In the genomic region with DNA sequence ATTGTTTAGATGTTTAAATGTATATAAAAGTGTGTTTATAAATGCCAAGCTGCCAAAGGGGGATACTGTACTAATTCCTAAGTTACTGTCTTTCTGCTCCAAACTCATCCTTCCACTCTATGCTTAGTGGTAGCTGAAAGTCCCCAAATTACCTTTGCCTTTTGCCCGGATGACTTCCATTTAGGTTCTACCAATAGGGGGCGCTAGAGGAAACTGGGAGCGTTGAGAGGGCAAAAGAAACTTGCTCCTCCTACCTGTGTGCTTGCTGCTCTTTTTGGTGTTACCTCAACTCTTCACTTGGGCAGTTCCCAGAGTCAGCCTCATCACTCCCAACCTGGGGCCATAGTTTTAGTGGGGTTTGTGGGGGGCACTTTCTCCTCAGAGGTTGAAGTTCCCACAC, we compare ENCODE assay signal across 15 cellular contexts. TPM values are rescaled to one million over a fixed set of nuclear protein-coding genes. Genes with fewer than 3 reads are reported as not detected.
A peak's percentile ranks its signal among the peaks of the same experiment; 100 is the strongest.
DNase-seq lines count a peak whose midpoint lies in the region; ATAC-seq, FAIRE-seq and TF ChIP-seq lines count a peak whose summit lies in the region.
"Had no signal": no experiment of that assay in that cellular context is flagged by ENCODE, and none has a peak within 500 bp of the region (broad histone marks: within the 10 kb centered on the region; RNA-seq: fewer than 3 reads in every experiment).

No MANE protein-coding gene starts in this region.

- dilution Hi-C loops in mammary epithelial cell (cut with HindIII; ENCODE audit: low sequenced_read_pairs) = no loop called here

- no peak overlapping the region for H3K4me3 Mint-ChIP-seq in MCF 10A (ENCODE audit: unreplicated experiment)
- H3K4me3 Mint-ChIP-seq: activated T-cell treated with anti-CD3 and anti-CD28 coated beads, Interleukin-2, amount 50 U/mL, for 72 hours had no signal

- H4K20me1 ChIP-seq in mammary epithelial cell (ENCODE audit: insufficient read depth, low read length) = no peaks in the 10 kb centered on the region

- no peaks in the 10 kb centered on the region for H3K79me2 ChIP-seq in mammary epithelial cell (ENCODE audit: insufficient read depth, low read length)

- H2AFZ ChIP-seq in mammary epithelial cell (ENCODE audit: low read depth, low read length) = no peak overlapping the region

- H3K9ac ChIP-seq in mammary epithelial cell (ENCODE audit: insufficient read depth, low read length) (no peak overlapping the region), NT2/D1 (ENCODE audit: insufficient read length, low read depth) (no peak overlapping the region), kidney (ENCODE audit: low read length in 2 of 2) (no peak overlapping the region)

- no peaks in the 10 kb centered on the region for H3K36me3 Mint-ChIP-seq in MCF 10A (ENCODE audit: insufficient read depth, unreplicated experiment)

- BruUV-seq in mammary epithelial cell (replicated peaks; lab: Mats Ljungman, UMichigan) = no TSS peak
- no TSS peak for BruUV-seq in MCF 10A (replicated peaks; lab: Mats Ljungman, UMichigan)

- no peak overlapping the region for H3K4me2 ChIP-seq in mammary epithelial cell (ENCODE audit: insufficient read depth, low read depth, low read length)

- intact Hi-C loops in mammary epithelial cell (cut with micrococcal nuclease) = no loop called here
- intact Hi-C loops in MCF 10A (cut with micrococcal nuclease) = no loop called here
- intact Hi-C loops in kidney (cut with DNase I) = no loop called here
- intact Hi-C loops in adrenal gland (cut with DNase I) = no loop called here

- H3K27ac ChIP-seq in mammary epithelial cell (ENCODE audit: insufficient read depth, low read depth, low read length) (no peak overlapping the region), kidney (ENCODE audit: low read depth in 2 of 2, low read length in 2 of 2) (no peak overlapping the region), adrenal gland (no peak overlapping the region)
- H3K27ac ChIP-seq: sigmoid colon, thoracic aorta had no signal

- no peak overlapping the region for H3K4me3 ChIP-seq in mammary epithelial cell (replicated peaks in 1 of 3; ENCODE audit: insufficient read depth in 1 of 3, low read depth in 2 of 3, low read length in 3 of 3)
- no peak overlapping the region for H3K4me3 ChIP-seq in NT2/D1 (ENCODE audit: insufficient read length, low read depth)
- H3K4me3 ChIP-seq in fibroblast of mammary gland (ENCODE audit: control insufficient read depth, low read depth, low read length) = no peak overlapping the region
- no peak overlapping the region for H3K4me3 ChIP-seq in kidney (ENCODE audit: low read length in 2 of 2)
- no peak overlapping the region for H3K4me3 ChIP-seq in adrenal gland
- H3K4me3 ChIP-seq: sigmoid colon, thoracic aorta had no signal

- H3K36me3 ChIP-seq in mammary epithelial cell (ENCODE audit: insufficient read depth, low read length) (no peaks in the 10 kb centered on the region), NT2/D1 (ENCODE audit: insufficient read depth, insufficient read length, low read length) (no peaks in the 10 kb centered on the region), kidney (ENCODE audit: control insufficient read depth in 1 of 2, insufficient read depth in 2 of 2, low read length in 2 of 2) (no peaks in the 10 kb centered on the region), adrenal gland (replicated peaks in 1 of 2) (no peaks in the 10 kb centered on the region)
- H3K36me3 ChIP-seq: sigmoid colon, thoracic aorta had no signal

- H3K4me1 ChIP-seq in mammary epithelial cell (ENCODE audit: insufficient read depth, low read length) = no peaks in the 10 kb centered on the region
- no peaks in the 10 kb centered on the region for H3K4me1 ChIP-seq in NT2/D1 (ENCODE audit: insufficient read depth, insufficient read length)
- no peaks in the 10 kb centered on the region for H3K4me1 ChIP-seq in kidney (ENCODE audit: control insufficient read depth in 1 of 2, insufficient read depth in 1 of 2, low read depth in 1 of 2, low read length in 2 of 2)
- H3K4me1 ChIP-seq in adrenal gland (replicated peaks in 1 of 2) = no peaks in the 10 kb centered on the region
- H3K4me1 ChIP-seq: sigmoid colon had no signal

- no peak for ATAC-seq in esophagus mucosa
- ATAC-seq: activated T-cell treated with anti-CD3 and anti-CD28 coated beads, Interleukin-2, amount 50 U/mL, for 72 hours had no signal

- WGBS in mammary epithelial cell (ENCODE audit: low coverage, missing lambda C conversion rate) = 29% methylated on average over 2 of the region's 3 CpGs
- WGBS in adrenal gland, 4 donors = 33 to 40% (median 37%) methylated on average over 3 of the region's 3 CpGs

- no peak for DNase-seq in mammary epithelial cell
- no peak for DNase-seq in MCF 10A (ENCODE audit: unreplicated experiment)
- peak; percentile 2 for DNase-seq in NT2/D1 (ENCODE audit: low read depth, low spot score)
- no peak for DNase-seq in fibroblast of mammary gland (ENCODE audit: low read depth)
- DNase-seq in kidney = no peak
- DNase-seq in putamen (ENCODE audit: low spot score) = no peak
- DNase-seq in adrenal gland = no peak
- DNase-seq: activated T-cell treated with anti-CD3 and anti-CD28 coated beads, Interleukin-2, amount 50 U/mL, for 72 hours; NCI-H2171; SHP77; sigmoid colon had no signal

- peaks cover 33% of the 10 kb centered on the region for H3K27me3 Mint-ChIP-seq in MCF 10A (ENCODE audit: insufficient read depth, unreplicated experiment)

- no peak overlapping the region for H3K27ac Mint-ChIP-seq in MCF 10A (ENCODE audit: low read depth, unreplicated experiment)
- H3K27ac Mint-ChIP-seq: activated T-cell treated with anti-CD3 and anti-CD28 coated beads, Interleukin-2, amount 50 U/mL, for 72 hours had no signal

- in situ Hi-C loops in mammary epithelial cell (cut with MboI; ENCODE audit: low sequenced_read_pairs in 2 of 2) = no loop called here

- no peaks in the 10 kb centered on the region for H3K9me3 Mint-ChIP-seq in MCF 10A (ENCODE audit: unreplicated experiment)

- POLR2A ChIA-PET in MCF 10A (lab: Yijun Ruan, JAX) = no interaction called here

- H3K27me3 ChIP-seq in mammary epithelial cell (ENCODE audit: insufficient read depth, low read length) (no peaks in the 10 kb centered on the region), NT2/D1 (ENCODE audit: insufficient read depth, insufficient read length) (no peaks in the 10 kb centered on the region), adrenal gland (peaks cover 18% of the 10 kb centered on the region)
- H3K27me3 ChIP-seq: sigmoid colon had no signal

- CTCF ChIA-PET in mammary epithelial cell (lab: Charles Lee; ENCODE audit: low non-redundant PET) (no interaction called here), MCF 10A (lab: Yijun Ruan, JAX) (no interaction called here)

- TF ChIP-seq CTCF in mammary epithelial cell (conservative IDR thresholded peaks at IDR 0.05 in 1 of 2, IDR thresholded peaks at IDR 0.05 in 1 of 2; ENCODE audit: extremely low read depth in 1 of 2, insufficient read depth in 1 of 2, low read depth in 1 of 2, low read length in 2 of 2) (peak; percentile 12 to 37), MCF 10A (IDR thresholded peaks at IDR 0.05; ENCODE audit: unreplicated experiment) (no peak), fibroblast of mammary gland (conservative IDR thresholded peaks at IDR 0.05; ENCODE audit: control insufficient read depth, insufficient read depth, low read depth, low read length) (peak; percentile 31), kidney (IDR thresholded peaks at IDR 0.05; ENCODE audit: borderline replicate concordance, extremely low read depth, insufficient read depth) (no peak), adrenal gland (IDR thresholded peaks at IDR 0.05) (peak in 1 of 6 experiments; percentile 11)

- no peaks in the 10 kb centered on the region for H3K9me3 ChIP-seq in mammary epithelial cell (replicated peaks; ENCODE audit: insufficient read depth, low read length)
- peaks cover 10% of the 10 kb centered on the region; the same call in 1 of the 2 replicates for H3K9me3 ChIP-seq in NT2/D1 (ENCODE audit: insufficient read depth, low read length)
- H3K9me3 ChIP-seq in kidney (ENCODE audit: control insufficient read depth in 1 of 2, low read length in 2 of 2) = no peaks in the 10 kb centered on the region
- H3K9me3 ChIP-seq in adrenal gland (replicated peaks in 1 of 3) = no peaks in the 10 kb centered on the region
- H3K9me3 ChIP-seq: thoracic aorta had no signal

- FAIRE-seq in kidney (lab: Jason Lieb, UNC) = no peak
- FAIRE-seq: G401.6 had no signal

- H3K4me1 Mint-ChIP-seq in MCF 10A (ENCODE audit: insufficient read depth, unreplicated experiment) = no peaks in the 10 kb centered on the region

- TF ChIP-seq POLR2A in adrenal gland (IDR thresholded peaks at IDR 0.05) = no peak

RNA-seq across cellular contexts. Expression of a gene that starts 5.9 kb away (rescaled TPM):
- not detected for total RNA-seq in mammary epithelial cell
- polyA plus RNA-seq in mammary epithelial cell = not detected
- polyA minus RNA-seq in mammary epithelial cell = not detected
- total RNA-seq in MCF 10A (2022) = not detected in 2 replicates
- total RNA-seq in kidney = not detected
- polyA plus RNA-seq in kidney (ENCODE audit: insufficient read depth, low read depth, low replicate concordance) = not detected
- total RNA-seq in esophagus mucosa = not detected
- not detected for total RNA-seq in adrenal gland
- polyA plus RNA-seq in adrenal gland = not detected
- total RNA-seq: activated T-cell treated with anti-CD3 and anti-CD28 coated beads, Interleukin-2, amount 50 U/mL, for 72 hours; myocyte; sigmoid colon; thoracic aorta had no signal
- polyA plus RNA-seq: sigmoid colon had no signal

RNA-seq across cellular contexts. Expression of a gene that starts 15.0 kb away (rescaled TPM):
- not detected for total RNA-seq in mammary epithelial cell
- not detected for polyA plus RNA-seq in mammary epithelial cell
- not detected for polyA minus RNA-seq in mammary epithelial cell
- not detected in 2 replicates for total RNA-seq in MCF 10A (2022)
- total RNA-seq in kidney = not detected
- not detected for polyA plus RNA-seq in kidney (ENCODE audit: insufficient read depth, low read depth, low replicate concordance)
- total RNA-seq in esophagus mucosa = not detected
- under 1 TPM in 1 of 8 donors, not detected in 7; under 0.01 TPM for total RNA-seq in adrenal gland
- polyA plus RNA-seq in adrenal gland = not detected
- total RNA-seq: activated T-cell treated with anti-CD3 and anti-CD28 coated beads, Interleukin-2, amount 50 U/mL, for 72 hours; myocyte; sigmoid colon; thoracic aorta had no signal
- polyA plus RNA-seq: sigmoid colon had no signal

RNA-seq across cellular contexts. Expression of a gene that starts 22.4 kb away (rescaled TPM):
- not detected for total RNA-seq in mammary epithelial cell
- polyA plus RNA-seq in mammary epithelial cell = not detected
- not detected for polyA minus RNA-seq in mammary epithelial cell
- total RNA-seq in MCF 10A (2022) = not detected in 2 replicates
- not detected for total RNA-seq in kidney
- not detected for polyA plus RNA-seq in kidney (ENCODE audit: insufficient read depth, low read depth, low replicate concordance)
- not detected for total RNA-seq in esophagus mucosa
- total RNA-seq in adrenal gland = not detected
- not detected for polyA plus RNA-seq in adrenal gland
- total RNA-seq: activated T-cell treated with anti-CD3 and anti-CD28 coated beads, Interleukin-2, amount 50 U/mL, for 72 hours; myocyte; sigmoid colon; thoracic aorta had no signal
- polyA plus RNA-seq: sigmoid colon had no signal

RNA-seq across cellular contexts. Expression of a gene that starts 45.7 kb away (rescaled TPM):
- total RNA-seq in mammary epithelial cell (not detected), MCF 10A (2022) (not detected in 2 replicates), kidney (not detected), esophagus mucosa (not detected), adrenal gland (not detected)
- polyA plus RNA-seq in mammary epithelial cell (not detected), kidney (ENCODE audit: insufficient read depth, low read depth, low replicate concordance) (not detected), adrenal gland (not detected)
- polyA minus RNA-seq in mammary epithelial cell = not detected
- total RNA-seq: activated T-cell treated with anti-CD3 and anti-CD28 coated beads, Interleukin-2, amount 50 U/mL, for 72 hours; myocyte; sigmoid colon; thoracic aorta had no signal
- polyA plus RNA-seq: sigmoid colon had no signal

RNA-seq across cellular contexts. Expression of a gene that starts 59.3 kb away (rescaled TPM):
- not detected for total RNA-seq in mammary epithelial cell
- not detected for polyA plus RNA-seq in mammary epithelial cell
- not detected for polyA minus RNA-seq in mammary epithelial cell
- not detected in 2 replicates for total RNA-seq in MCF 10A (2022)
- not detected for total RNA-seq in kidney
- polyA plus RNA-seq in kidney (ENCODE audit: insufficient read depth, low read depth, low replicate concordance) = not detected
- total RNA-seq in esophagus mucosa = not detected
- total RNA-seq in adrenal gland = not detected
- polyA plus RNA-seq in adrenal gland = not detected
- total RNA-seq: activated T-cell treated with anti-CD3 and anti-CD28 coated beads, Interleukin-2, amount 50 U/mL, for 72 hours; myocyte; sigmoid colon; thoracic aorta had no signal
- polyA plus RNA-seq: sigmoid colon had no signal

Comparison
In these comparisons a context has a peak if more than half of its experiments do, and no peak if none do; other contexts are left out.
1. CTCF ChIP-seq: peak in mammary epithelial cell (2 of 2) and fibroblast of mammary gland (single experiment); none in MCF 10A (single experiment) and kidney (single experiment).